Comparison of ENCODE assay signal across 1 cellular context in the genomic region with DNA sequence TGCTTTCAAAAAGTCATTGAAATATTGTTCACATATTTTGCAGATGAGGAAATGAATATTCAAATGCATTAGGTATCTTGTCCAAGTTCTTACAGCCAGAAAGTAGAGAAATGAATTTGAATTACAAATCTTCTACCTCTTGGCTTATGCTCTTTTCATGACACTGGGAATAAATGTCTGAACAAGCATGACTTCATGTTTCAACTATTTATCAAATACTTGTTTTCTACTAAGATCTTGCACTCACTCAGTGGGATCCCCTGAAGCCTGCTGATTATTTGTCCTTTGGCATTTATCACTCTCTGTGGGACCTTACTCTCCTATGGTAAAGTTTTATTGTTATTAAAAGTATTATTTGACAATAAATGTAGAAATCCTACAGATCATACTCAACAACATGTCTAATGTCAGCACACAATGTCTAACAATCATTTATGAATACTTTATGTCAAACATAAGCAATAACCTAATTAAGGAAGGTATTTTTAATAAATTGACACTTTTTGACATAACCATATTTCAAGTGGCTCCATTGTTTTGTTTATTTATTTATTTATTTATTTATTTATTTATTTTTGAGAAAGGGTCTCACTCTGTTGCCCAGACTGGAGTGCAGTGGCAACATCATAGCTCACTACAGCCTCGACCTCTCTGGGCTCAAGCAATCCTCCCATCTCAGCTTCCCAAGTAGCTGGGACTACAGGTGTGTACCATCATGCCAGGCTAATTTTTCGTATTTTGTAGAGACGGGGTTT.
A peak's percentile ranks its signal among the peaks of the same experiment; 100 is the strongest.
TF ChIP-seq lines count a peak whose summit lies in the region.

No MANE protein-coding gene starts in this region.

TF ChIP-seq in HEK293, 187 proteins besides CTCF, POLR2A, EP300 and RAD21 (continued from another document):
- TF ChIP-seq, protein P1, sequence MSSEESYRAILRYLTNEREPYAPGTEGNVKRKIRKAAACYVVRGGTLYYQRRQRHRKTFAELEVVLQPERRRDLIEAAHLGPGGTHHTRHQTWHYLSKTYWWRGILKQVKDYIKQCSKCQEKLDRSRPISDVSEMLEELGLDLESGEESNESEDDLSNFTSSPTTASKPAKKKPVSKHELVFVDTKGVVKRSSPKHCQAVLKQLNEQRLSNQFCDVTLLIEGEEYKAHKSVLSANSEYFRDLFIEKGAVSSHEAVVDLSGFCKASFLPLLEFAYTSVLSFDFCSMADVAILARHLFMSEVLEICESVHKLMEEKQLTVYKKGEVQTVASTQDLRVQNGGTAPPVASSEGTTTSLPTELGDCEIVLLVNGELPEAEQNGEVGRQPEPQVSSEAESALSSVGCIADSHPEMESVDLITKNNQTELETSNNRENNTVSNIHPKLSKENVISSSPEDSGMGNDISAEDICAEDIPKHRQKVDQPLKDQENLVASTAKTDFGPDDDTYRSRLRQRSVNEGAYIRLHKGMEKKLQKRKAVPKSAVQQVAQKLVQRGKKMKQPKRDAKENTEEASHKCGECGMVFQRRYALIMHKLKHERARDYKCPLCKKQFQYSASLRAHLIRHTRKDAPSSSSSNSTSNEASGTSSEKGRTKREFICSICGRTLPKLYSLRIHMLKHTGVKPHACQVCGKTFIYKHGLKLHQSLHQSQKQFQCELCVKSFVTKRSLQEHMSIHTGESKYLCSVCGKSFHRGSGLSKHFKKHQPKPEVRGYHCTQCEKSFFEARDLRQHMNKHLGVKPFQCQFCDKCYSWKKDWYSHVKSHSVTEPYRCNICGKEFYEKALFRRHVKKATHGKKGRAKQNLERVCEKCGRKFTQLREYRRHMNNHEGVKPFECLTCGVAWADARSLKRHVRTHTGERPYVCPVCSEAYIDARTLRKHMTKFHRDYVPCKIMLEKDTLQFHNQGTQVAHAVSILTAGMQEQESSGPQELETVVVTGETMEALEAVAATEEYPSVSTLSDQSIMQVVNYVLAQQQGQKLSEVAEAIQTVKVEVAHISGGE (tag by site-specific recombination; conservative IDR thresholded peaks at IDR 0.05; ENCODE audit: low read depth) = peak; percentile 26; the same call in 1 of the 2 replicates
- TF ChIP-seq ZNF202 (tag by site-specific recombination; IDR thresholded peaks at IDR 0.05; ENCODE audit: borderline replicate concordance) (0 out of 2 replicates have a peak, but pooled peaks have one; percentile 50), ZNF341 (tag by site-specific recombination; IDR thresholded peaks at IDR 0.05; ENCODE audit: low read depth) (no peak)
